ENCODE assay signal across 8 cellular contexts in genomic region chr1:42957229-42957879, GRCh38. TPM values are rescaled to one million over a fixed set of nuclear protein-coding genes. Genes with fewer than 3 reads are reported as not detected.
DNase-seq lines count a peak whose midpoint lies in the region; ATAC-seq and TF ChIP-seq lines count a peak whose summit lies in the region.

No MANE protein-coding gene starts in this region.

- DNase-seq in GM06990 (ENCODE audit: extremely low read depth, insufficient read length) (no peak), Panc1 (ENCODE audit: low read depth, low spot score) (no peak), epithelial cell of prostate (ENCODE audit: low read depth, low spot score) (no peak), ovary (no peak), NOMO-1 (lab: John Stamatoyannopoulos, UW; ENCODE audit: unreplicated experiment in 2 of 2) (no peak), NCI-H1048 (lab: John Stamatoyannopoulos, UW) (no peak)

- peaks cover 11% of the 10 kb centered on the region for H3K36me3 ChIP-seq in GM06990 (ENCODE audit: control insufficient read depth, insufficient read depth, low read length)
- peaks cover 6% of the 10 kb centered on the region; the same call in 1 of the 2 replicates for H3K36me3 ChIP-seq in Panc1 (ENCODE audit: control insufficient read depth, insufficient read depth, low read length)
- no peaks in the 10 kb centered on the region for H3K36me3 ChIP-seq in ovary

- in situ Hi-C loops in Panc1 (cut with HindIII; ENCODE audit: low pct_unique_long_range_greater_than_20kb, low sequenced_read_pairs), result no loop called here

- H3K27me3 ChIP-seq in GM06990 (replicated peaks; ENCODE audit: control insufficient read depth, insufficient read depth, low read length) (no peaks in the 10 kb centered on the region), Panc1 (ENCODE audit: control insufficient read depth, insufficient read depth, low read length) (no peaks in the 10 kb centered on the region), ovary (no peaks in the 10 kb centered on the region)

- H3K27ac ChIP-seq in Panc1 (ENCODE audit: low read length) (peak overlapping the region; percentile 71), epithelial cell of prostate (peak overlapping the region; percentile 98), ovary (peak overlapping the region; percentile 23 to 87)

- peak; percentile 5; the same call in 1 of the 2 replicates for ATAC-seq in Panc1
- ATAC-seq in HG03108 (IDR thresholded peaks at IDR 0.05; ENCODE audit: unreplicated experiment), result no peak
- no peak for ATAC-seq in GM21786 (IDR thresholded peaks at IDR 0.05; ENCODE audit: unreplicated experiment)

- POLR2A ChIA-PET in Panc1 (lab: Charles Lee), result interaction anchor here (0.6 to 0.7 kb wide), 3 partner anchors 10 to 1442 kb away, joined by 3 read pairs; no protein-coding TSS in a partner anchor

- TF ChIP-seq CTCF in GM06990 (IDR thresholded peaks at IDR 0.05; ENCODE audit: insufficient read depth, low read length, poor library complexity, severe bottlenecking) (no peak), Panc1 (IDR thresholded peaks at IDR 0.05) (no peak), ovary (IDR thresholded peaks at IDR 0.05) (no peak)

- H3K4me3 ChIP-seq in GM06990 (replicated peaks; ENCODE audit: low read depth, low read length) (peak overlapping the region; percentile 87), Panc1 (ENCODE audit: low read depth in 2 of 2, low read length in 2 of 2) (peak overlapping the region; percentile 73 to 76), ovary (peak overlapping the region; percentile 70)

- no peaks in the 10 kb centered on the region for H3K9me3 ChIP-seq in Panc1 (ENCODE audit: control insufficient read depth, insufficient read depth, low read depth, low read length)
- H3K9me3 ChIP-seq in ovary, result no peaks in the 10 kb centered on the region

- intact Hi-C loops in Panc1 (cut with micrococcal nuclease; ENCODE audit: unreplicated experiment), result no loop called here
- intact Hi-C loops in ovary (cut with DNase I), result no loop called here

- CTCF ChIA-PET in Panc1 (lab: Charles Lee), result interaction anchor here (0.7 kb wide), 1 partner anchor 13 kb away, joined by 5 read pairs; no protein-coding TSS in a partner anchor

- TF ChIP-seq EP300 in ovary (IDR thresholded peaks at IDR 0.05), result no peak

- BruUV-seq in Panc1 (replicated peaks; lab: Mats Ljungman, UMichigan), result no TSS peak

- no peak for TF ChIP-seq POLR2A in ovary (IDR thresholded peaks at IDR 0.05)

- 50 to 58% (median 51%) methylated on average over 26 of the region's 26 CpGs for WGBS in ovary, 3 donors

- H3K4me1 ChIP-seq in Panc1 (ENCODE audit: control insufficient read depth, insufficient read depth, low read length) (peaks cover 30% of the 10 kb centered on the region), ovary (ENCODE audit: insufficient read depth) (peaks cover 4% of the 10 kb centered on the region)

RNA-seq across cellular contexts. Expression of gene SLC2A1, which starts 1.3 kb away (rescaled TPM):
- 32.9 TPM for total RNA-seq in Panc1 (2021; ENCODE audit: unreplicated experiment)
- polyA plus RNA-seq in Panc1 (2012; ENCODE audit: insufficient read length), result 71.4 TPM
- 10 to 100 TPM; 10.3 to 65.4 (median 26.0) TPM for total RNA-seq in ovary
- 10 to 100 TPM; 11.4 to 11.7 TPM for polyA plus RNA-seq in ovary
